Comparison of ENCODE assay signal across 1 cellular context in genomic region chr9:107425110-107426025, GRCh38.
TF ChIP-seq lines count a peak whose summit lies in the region.

No MANE protein-coding gene starts in this region.

TF ChIP-seq in HepG2, 621 proteins besides CTCF, POLR2A, EP300 and RAD21 (continued from another document):
- no peak for TF ChIP-seq TRAFD1 (CRISPR knock-in tag; IDR thresholded peaks at IDR 0.05; ENCODE audit: borderline replicate concordance)
- TF ChIP-seq NKX3-1 (CRISPR knock-in tag; IDR thresholded peaks at IDR 0.05), result no peak
- TF ChIP-seq ZNF766 (CRISPR knock-in tag; IDR thresholded peaks at IDR 0.05; ENCODE audit: borderline replicate concordance), result 0 out of 2 replicates have a peak, but pooled peaks have one; percentile 36
- TF ChIP-seq DR1 (CRISPR knock-in tag; IDR thresholded peaks at IDR 0.05), result no peak
- no peak for TF ChIP-seq MIER3 (CRISPR knock-in tag; IDR thresholded peaks at IDR 0.05; ENCODE audit: borderline replicate concordance)
- no peak for TF ChIP-seq SCMH1 (CRISPR knock-in tag; IDR thresholded peaks at IDR 0.05; ENCODE audit: borderline replicate concordance)
- TF ChIP-seq ATF3 (CRISPR knock-in tag; IDR thresholded peaks at IDR 0.05), result no peak
- no peak for TF ChIP-seq ZNF709 (CRISPR knock-in tag; IDR thresholded peaks at IDR 0.05)
- no peak for TF ChIP-seq AGO2 (optimal IDR thresholded peaks at IDR 0.05; ENCODE audit: low read depth, low read length)
- no peak for TF ChIP-seq WIZ (CRISPR knock-in tag; IDR thresholded peaks at IDR 0.05)
- TF ChIP-seq ZNF343 (CRISPR knock-in tag; IDR thresholded peaks at IDR 0.05), result no peak
- TF ChIP-seq IKZF1 (IDR thresholded peaks at IDR 0.05), result no peak
- no peak for TF ChIP-seq CREM (IDR thresholded peaks at IDR 0.05)
- no peak for TF ChIP-seq CREM (CRISPR knock-in tag; IDR thresholded peaks at IDR 0.05)
- TF ChIP-seq, protein P1, sequence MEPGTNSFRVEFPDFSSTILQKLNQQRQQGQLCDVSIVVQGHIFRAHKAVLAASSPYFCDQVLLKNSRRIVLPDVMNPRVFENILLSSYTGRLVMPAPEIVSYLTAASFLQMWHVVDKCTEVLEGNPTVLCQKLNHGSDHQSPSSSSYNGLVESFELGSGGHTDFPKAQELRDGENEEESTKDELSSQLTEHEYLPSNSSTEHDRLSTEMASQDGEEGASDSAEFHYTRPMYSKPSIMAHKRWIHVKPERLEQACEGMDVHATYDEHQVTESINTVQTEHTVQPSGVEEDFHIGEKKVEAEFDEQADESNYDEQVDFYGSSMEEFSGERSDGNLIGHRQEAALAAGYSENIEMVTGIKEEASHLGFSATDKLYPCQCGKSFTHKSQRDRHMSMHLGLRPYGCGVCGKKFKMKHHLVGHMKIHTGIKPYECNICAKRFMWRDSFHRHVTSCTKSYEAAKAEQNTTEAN (CRISPR knock-in tag; conservative IDR thresholded peaks at IDR 0.05), result no peak
- 0 out of 2 replicates have a peak, but pooled peaks have one; percentile 28 for TF ChIP-seq IRF9 (CRISPR knock-in tag; IDR thresholded peaks at IDR 0.05; ENCODE audit: borderline replicate concordance)
- no peak for TF ChIP-seq TCF7 (IDR thresholded peaks at IDR 0.05; ENCODE audit: low read depth)
- TF ChIP-seq ZNF839 (CRISPR knock-in tag; IDR thresholded peaks at IDR 0.05; ENCODE audit: borderline replicate concordance), result no peak
- no peak for TF ChIP-seq ZSCAN20 (CRISPR knock-in tag; IDR thresholded peaks at IDR 0.05; ENCODE audit: borderline replicate concordance)
- no peak for TF ChIP-seq HDAC6 (IDR thresholded peaks at IDR 0.05; ENCODE audit: low read depth, low read length)
- no peak for TF ChIP-seq HMGA1 (CRISPR knock-in tag; conservative IDR thresholded peaks at IDR 0.05)
- TF ChIP-seq, protein P2, sequence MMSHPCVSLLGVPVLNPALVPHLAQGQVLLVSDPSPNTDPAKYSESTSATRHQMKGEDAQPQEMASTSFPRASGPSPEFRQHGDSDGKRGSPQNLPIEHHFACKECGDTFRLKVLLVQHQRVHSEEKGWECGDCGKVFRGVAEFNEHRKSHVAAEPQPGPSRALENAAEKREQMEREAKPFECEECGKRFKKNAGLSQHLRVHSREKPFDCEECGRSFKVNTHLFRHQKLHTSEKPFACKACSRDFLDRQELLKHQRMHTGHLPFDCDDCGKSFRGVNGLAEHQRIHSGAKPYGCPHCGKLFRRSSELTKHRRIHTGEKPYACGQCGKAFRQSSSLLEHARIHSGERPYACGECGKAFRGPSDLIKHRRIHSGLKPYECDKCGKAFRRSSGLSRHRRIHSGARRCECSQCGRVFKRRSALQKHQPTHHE (CRISPR knock-in tag; IDR thresholded peaks at IDR 0.05; ENCODE audit: borderline replicate concordance), result no peak
- no peak for TF ChIP-seq POGZ (CRISPR knock-in tag; IDR thresholded peaks at IDR 0.05)
- no peak for TF ChIP-seq ZNF782 (CRISPR knock-in tag; IDR thresholded peaks at IDR 0.05; ENCODE audit: borderline replicate concordance)
- no peak for TF ChIP-seq MAF1 (CRISPR knock-in tag; IDR thresholded peaks at IDR 0.05; ENCODE audit: borderline replicate concordance)
- TF ChIP-seq TCF7L2 (IDR thresholded peaks at IDR 0.05; ENCODE audit: low read depth, low read length), result no peak
- TF ChIP-seq ZBTB38 (CRISPR knock-in tag; IDR thresholded peaks at IDR 0.05), result no peak
- peak; percentile 36; the same call in 1 of the 2 replicates for TF ChIP-seq ZBTB33 (CRISPR knock-in tag; IDR thresholded peaks at IDR 0.05)
- TF ChIP-seq GATA4 (IDR thresholded peaks at IDR 0.05; ENCODE audit: borderline replicate concordance, low read depth), result no peak
- TF ChIP-seq, protein P3, sequence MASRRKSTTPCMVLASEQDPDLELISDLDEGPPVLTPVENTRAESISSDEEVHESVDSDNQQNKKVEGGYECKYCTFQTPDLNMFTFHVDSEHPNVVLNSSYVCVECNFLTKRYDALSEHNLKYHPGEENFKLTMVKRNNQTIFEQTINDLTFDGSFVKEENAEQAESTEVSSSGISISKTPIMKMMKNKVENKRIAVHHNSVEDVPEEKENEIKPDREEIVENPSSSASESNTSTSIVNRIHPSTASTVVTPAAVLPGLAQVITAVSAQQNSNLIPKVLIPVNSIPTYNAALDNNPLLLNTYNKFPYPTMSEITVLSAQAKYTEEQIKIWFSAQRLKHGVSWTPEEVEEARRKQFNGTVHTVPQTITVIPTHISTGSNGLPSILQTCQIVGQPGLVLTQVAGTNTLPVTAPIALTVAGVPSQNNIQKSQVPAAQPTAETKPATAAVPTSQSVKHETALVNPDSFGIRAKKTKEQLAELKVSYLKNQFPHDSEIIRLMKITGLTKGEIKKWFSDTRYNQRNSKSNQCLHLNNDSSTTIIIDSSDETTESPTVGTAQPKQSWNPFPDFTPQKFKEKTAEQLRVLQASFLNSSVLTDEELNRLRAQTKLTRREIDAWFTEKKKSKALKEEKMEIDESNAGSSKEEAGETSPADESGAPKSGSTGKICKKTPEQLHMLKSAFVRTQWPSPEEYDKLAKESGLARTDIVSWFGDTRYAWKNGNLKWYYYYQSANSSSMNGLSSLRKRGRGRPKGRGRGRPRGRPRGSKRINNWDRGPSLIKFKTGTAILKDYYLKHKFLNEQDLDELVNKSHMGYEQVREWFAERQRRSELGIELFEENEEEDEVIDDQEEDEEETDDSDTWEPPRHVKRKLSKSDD (CRISPR knock-in tag; IDR thresholded peaks at IDR 0.05; ENCODE audit: low read depth), result no peak
- TF ChIP-seq KAT2B (IDR thresholded peaks at IDR 0.05; ENCODE audit: borderline replicate concordance, low read depth, low read length), result no peak
- no peak for TF ChIP-seq ZFP36L2 (CRISPR knock-in tag; IDR thresholded peaks at IDR 0.05)
- no peak for TF ChIP-seq JUN (CRISPR knock-in tag; IDR thresholded peaks at IDR 0.05)
- no peak for TF ChIP-seq GMEB2 (CRISPR knock-in tag; IDR thresholded peaks at IDR 0.05; ENCODE audit: low read depth)
- no peak for TF ChIP-seq ZNF296 (CRISPR knock-in tag; conservative IDR thresholded peaks at IDR 0.05)
- TF ChIP-seq ATRX (CRISPR knock-in tag; IDR thresholded peaks at IDR 0.05; ENCODE audit: borderline replicate concordance), result no peak
- TF ChIP-seq, protein P4, sequence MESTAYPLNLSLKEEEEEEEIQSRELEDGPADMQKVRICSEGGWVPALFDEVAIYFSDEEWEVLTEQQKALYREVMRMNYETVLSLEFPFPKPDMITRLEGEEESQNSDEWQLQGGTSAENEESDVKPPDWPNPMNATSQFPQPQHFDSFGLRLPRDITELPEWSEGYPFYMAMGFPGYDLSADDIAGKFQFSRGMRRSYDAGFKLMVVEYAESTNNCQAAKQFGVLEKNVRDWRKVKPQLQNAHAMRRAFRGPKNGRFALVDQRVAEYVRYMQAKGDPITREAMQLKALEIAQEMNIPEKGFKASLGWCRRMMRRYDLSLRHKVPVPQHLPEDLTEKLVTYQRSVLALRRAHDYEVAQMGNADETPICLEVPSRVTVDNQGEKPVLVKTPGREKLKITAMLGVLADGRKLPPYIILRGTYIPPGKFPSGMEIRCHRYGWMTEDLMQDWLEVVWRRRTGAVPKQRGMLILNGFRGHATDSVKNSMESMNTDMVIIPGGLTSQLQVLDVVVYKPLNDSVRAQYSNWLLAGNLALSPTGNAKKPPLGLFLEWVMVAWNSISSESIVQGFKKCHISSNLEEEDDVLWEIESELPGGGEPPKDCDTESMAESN (CRISPR knock-in tag; conservative IDR thresholded peaks at IDR 0.05), result no peak
- no peak for TF ChIP-seq NFIB (CRISPR knock-in tag; IDR thresholded peaks at IDR 0.05; ENCODE audit: borderline replicate concordance)
- TF ChIP-seq ZNF7 (CRISPR knock-in tag; IDR thresholded peaks at IDR 0.05), result peak; percentile 56; the same call in 1 of the 2 replicates
- 0 out of 2 replicates have a peak, but pooled peaks have one; percentile 45 for TF ChIP-seq ZNF547 (CRISPR knock-in tag; IDR thresholded peaks at IDR 0.05)
- no peak for TF ChIP-seq TEAD2 (CRISPR knock-in tag; IDR thresholded peaks at IDR 0.05)
- TF ChIP-seq BORCS8-MEF2B (CRISPR knock-in tag; IDR thresholded peaks at IDR 0.05), result 0 out of 2 replicates have a peak, but pooled peaks have one; percentile 37
- no peak; the same call in 1 of the 2 replicates for TF ChIP-seq SATB2 (CRISPR knock-in tag; IDR thresholded peaks at IDR 0.05)
- TF ChIP-seq CAMTA2 (CRISPR knock-in tag; IDR thresholded peaks at IDR 0.05; ENCODE audit: borderline replicate concordance), result no peak
- TF ChIP-seq NCOA2 (CRISPR knock-in tag; IDR thresholded peaks at IDR 0.05), result no peak
- no peak for TF ChIP-seq MBD4 (IDR thresholded peaks at IDR 0.05; ENCODE audit: borderline replicate concordance, low read length)
- TF ChIP-seq ZNF543 (CRISPR knock-in tag; IDR thresholded peaks at IDR 0.05), result no peak
TF ChIP-seq in HepG2: peak in this region for 65.
